ENCODE assay signal across 8 cellular contexts in genomic region chr12:123973552-123974341, GRCh38. TPM values are rescaled to one million over a fixed set of nuclear protein-coding genes. Genes with fewer than 3 reads are reported as not detected.
DNase-seq lines count a peak whose midpoint lies in the region; ATAC-seq and TF ChIP-seq lines count a peak whose summit lies in the region.

No MANE protein-coding gene starts in this region.

- H3K4me3 ChIP-seq in GM06990 (replicated peaks; ENCODE audit: low read depth, low read length) (peak overlapping the region; percentile 76), trophoblast cell (ENCODE audit: low read depth, low read length) (peak overlapping the region; percentile 85)

- H3K18ac ChIP-seq in trophoblast cell (ENCODE audit: low read length) = peak overlapping the region; percentile 80

- no peaks in the 10 kb centered on the region; the same call in 1 of the 2 replicates for H3K36me3 ChIP-seq in GM06990 (ENCODE audit: control insufficient read depth, insufficient read depth, low read length)
- peaks cover 10% of the 10 kb centered on the region in 2 experiments for H3K36me3 ChIP-seq in trophoblast cell (ENCODE audit: control insufficient read depth in 1 of 2, insufficient read depth in 2 of 2, low read length in 2 of 2)

- H4K12ac ChIP-seq in trophoblast cell (ENCODE audit: low read depth, low read length) = peak overlapping the region; percentile 40

- WGBS in trophoblast cell (ENCODE audit: extremely low coverage, insufficient coverage, insufficient read length) = no CpG with 5 or more reads among the region's 69 CpGs

- intact Hi-C loops in Right ventricle myocardium superior (cut with DNase I) = no loop called here

- peak overlapping the region; percentile 95 for H3K4ac ChIP-seq in trophoblast cell (ENCODE audit: low read depth, low read length)

- DNase-seq in GM06990 (ENCODE audit: extremely low read depth, insufficient read length) (peak; percentile 56), NCI-H82 (lab: John Stamatoyannopoulos, UW) (peak; percentile 49), activated gamma-delta T cell treated with Interleukin-2 at 50 U/mL for 16 hours (peak; percentile 18), Right ventricle myocardium superior (peak; percentile 73), trophoblast cell (peak; percentile 29 to 41), globus pallidus (ENCODE audit: low spot score) (no peak)

- H4K8ac ChIP-seq in trophoblast cell (ENCODE audit: low read depth, low read length) = peak overlapping the region; percentile 80

- peak overlapping the region; percentile 87 for H3K9ac ChIP-seq in trophoblast cell (ENCODE audit: low read length)

- no peak overlapping the region for H2AK5ac ChIP-seq in trophoblast cell (ENCODE audit: low read length)

- H3K27ac ChIP-seq in trophoblast cell (ENCODE audit: low read depth, low read length) = peak overlapping the region; percentile 77

- H4K91ac ChIP-seq in trophoblast cell (ENCODE audit: low read depth, low read length) = peak overlapping the region; percentile 82

- H3K23ac ChIP-seq in trophoblast cell (ENCODE audit: low read length) = no peak overlapping the region

- H3K27me3 ChIP-seq in GM06990 (replicated peaks; ENCODE audit: control insufficient read depth, insufficient read depth, low read length) (no peaks in the 10 kb centered on the region), trophoblast cell (ENCODE audit: insufficient read depth, low read length) (no peaks in the 10 kb centered on the region)

- ATAC-seq in HG02571 (IDR thresholded peaks at IDR 0.05; ENCODE audit: unreplicated experiment) (peak; percentile 5), Right ventricle myocardium superior (ENCODE audit: poor library complexity) (peak; percentile 11), GM19328 (IDR thresholded peaks at IDR 0.05; ENCODE audit: unreplicated experiment) (no peak)

- H2AFZ ChIP-seq in trophoblast cell (ENCODE audit: insufficient read depth, low read length, poor library complexity) = peak overlapping the region; percentile 96

- peak overlapping the region; percentile 93 for H3K4me2 ChIP-seq in trophoblast cell (ENCODE audit: low read length)

- no peak overlapping the region for H2BK12ac ChIP-seq in trophoblast cell (ENCODE audit: low read length)

- no peak for TF ChIP-seq CTCF in GM06990 (IDR thresholded peaks at IDR 0.05; ENCODE audit: insufficient read depth, low read length, poor library complexity, severe bottlenecking)

- H3K14ac ChIP-seq in trophoblast cell (ENCODE audit: low read length) = peak overlapping the region; percentile 85

- peak overlapping the region; percentile 89 for H2BK5ac ChIP-seq in trophoblast cell (ENCODE audit: low read depth, low read length, poor library complexity)

- peaks cover 10% of the 10 kb centered on the region for H3K79me1 ChIP-seq in trophoblast cell (ENCODE audit: low read length)

- H3K9me3 ChIP-seq in trophoblast cell (ENCODE audit: insufficient read depth, low read depth, low read length) = no peaks in the 10 kb centered on the region

- peak overlapping the region; percentile 73 for H2BK120ac ChIP-seq in trophoblast cell (ENCODE audit: insufficient read depth, low read length, poor library complexity)

- no peaks in the 10 kb centered on the region for H3K4me1 ChIP-seq in trophoblast cell (ENCODE audit: control insufficient read depth in 1 of 2, insufficient read depth in 2 of 2, low read length in 2 of 2)

- peaks cover 10% of the 10 kb centered on the region for H3K79me2 ChIP-seq in trophoblast cell (ENCODE audit: control insufficient read depth, insufficient read depth, low read length, poor library complexity)

RNA-seq across cellular contexts. Expression of gene ZNF664, which starts 0.7 kb away (rescaled TPM):
- 71.3 TPM for total RNA-seq in Right ventricle myocardium superior
- polyA plus RNA-seq in trophoblast cell (2013) = 58.3 and 64.7 TPM in 2 replicates

RNA-seq across cellular contexts. Expression of gene CCDC92, which starts 1.1 kb away (rescaled TPM):
- 54.0 TPM for total RNA-seq in Right ventricle myocardium superior
- 60.8 and 68.8 TPM in 2 replicates for polyA plus RNA-seq in trophoblast cell (2013)
